ENCODE assay signal across 26 cellular contexts in genomic region chr17:34692932-34693331, GRCh38.
"Had no signal": no experiment of that assay in that cellular context is flagged by ENCODE, and none has a peak within 500 bp of the region (broad histone marks: within the 10 kb centered on the region; RNA-seq: fewer than 3 reads in every experiment).

No MANE protein-coding gene starts in this region.

- ATAC-seq: activated CD8-positive, alpha-beta T cell treated with anti-CD3 and anti-CD28 coated beads, Interleukin-2, amount 10 ng/mL, durations not matched to agents 7 days and 5 days; activated naive CD8-positive, alpha-beta T cell treated with anti-CD3 and anti-CD28 coated beads, Interleukin-2, amount 50 U/mL, for 24 hours; activated T-cell treated with anti-CD3 and anti-CD28 coated beads, Interleukin-2, amount 50 U/mL, for 4 hours; gastroesophageal sphincter; heart left ventricle; left colon; lower lobe of right lung; T-cell had no signal

- FAIRE-seq: urothelium cell line had no signal

- H3K36me3 ChIP-seq: colonic mucosa, gastroesophageal sphincter, heart left ventricle, lower lobe of right lung, tibial nerve had no signal

- H3K4me1 ChIP-seq: colonic mucosa, gastroesophageal sphincter, heart left ventricle, lower lobe of right lung, tibial nerve had no signal

- H3K27ac ChIP-seq: colonic mucosa, gastroesophageal sphincter, heart left ventricle, lower lobe of right lung, tibial nerve had no signal

- H3K27me3 ChIP-seq: colonic mucosa, tibial nerve had no signal

- H3K4me3 ChIP-seq: colonic mucosa, gastroesophageal sphincter, heart left ventricle, lower lobe of right lung, tibial nerve had no signal

- DNase-seq: activated CD4-positive, alpha-beta T cell treated with anti-CD3 and anti-CD28 coated beads, Interleukin-2, amount 10 ng/mL, durations not matched to agents 24 days and 14 days; activated CD4-positive, CD25-positive, alpha-beta regulatory T cell; activated CD8-positive, alpha-beta memory T cell treated with anti-CD3 and anti-CD28 coated beads, Interleukin-2, amount 50 U/mL, for 4 hours; activated CD8-positive, alpha-beta T cell treated with anti-CD3 and anti-CD28 coated beads, Interleukin-2, amount 10 ng/mL, durations not matched to agents 7 days and 5 days; activated effector memory CD4-positive, alpha-beta T cell treated with Interleukin-2 at 50 U/mL for 16 hours; activated naive CD4-positive, alpha-beta T cell treated with anti-CD3 and anti-CD28 coated beads, Interleukin-2, amount 10 ng/mL, durations not matched to agents 7 days and 5 days; activated naive CD8-positive, alpha-beta T cell treated with anti-CD3 and anti-CD28 coated beads, Interleukin-2, amount 50 U/mL, for 24 hours; activated T-cell treated with anti-CD3 and anti-CD28 coated beads, Interleukin-2, amount 50 U/mL, for 4 hours; anterior cingulate cortex; colonic mucosa; endodermal cell; heart left ventricle; left colon; lower lobe of right lung; nephron progenitor cell; nucleus accumbens; posterior cingulate gyrus; retina; stimulated activated CD4-positive, alpha-beta T cell treated with anti-CD3 and anti-CD28 coated beads, Interleukin-12 subunit alpha, Interleukin-12 subunit beta, amount 100 ng/mL, for 4 hours; stimulated activated CD4-positive, alpha-beta T cell treated with anti-CD3 and anti-CD28 coated beads, Interleukin-1b, Interleukin-23, amount 100 ng/mL, for 48 hours; stimulated activated CD8-positive, alpha-beta memory T cell treated with anti-CD3 and anti-CD28 coated beads, Interleukin-4, amount 100 ng/mL, for 48 hours; stimulated activated naive CD4-positive, alpha-beta T cell treated with Interleukin-2 at 50 U/mL for 16 hours; T-cell had no signal
